ENCODE assay signal across 8 cellular contexts in genomic region chr1:119647734-119648619, GRCh38. TPM values are rescaled to one million over a fixed set of nuclear protein-coding genes. Genes with fewer than 3 reads are reported as not detected.
DNase-seq lines count a peak whose midpoint lies in the region; ATAC-seq, FAIRE-seq and TF ChIP-seq lines count a peak whose summit lies in the region.

ZNF697 (minus strand) TSS chr1:119648266; CDS start chr1:119626100, 22,166 bp downstream.

- no peaks in the 10 kb centered on the region for H3K9me3 Mint-ChIP-seq in activated T-helper 2 cell treated with anti-CD3 and anti-CD28 coated beads, Interferon-gamma antibody, Interleukin-2, Interleukin-4, amounts not matched to agents 10 μg/mL and 5 μg/mL and 100 μg/mL, durations not matched to agents 14 hours and 24 hours and 36 hours

- peak; percentile 87 for DNase-seq in DMS 273 treated with DMSO at 0.1 percent for 48 hours (lab: John Stamatoyannopoulos, UW)
- peak; percentile 98 for DNase-seq in HK-2 (ENCODE audit: unreplicated experiment)
- DNase-seq in NCI-H774 (lab: John Stamatoyannopoulos, UW), result peak; percentile 90
- peak; percentile 50 for DNase-seq in activated T-helper 2 cell treated with anti-CD3 and anti-CD28 coated beads, Interferon-gamma antibody, Interleukin-2, Interleukin-4, amounts not matched to agents 10 μg/mL and 5 μg/mL and 100 μg/mL, durations not matched to agents 14 hours and 24 hours and 36 hours (ENCODE audit: low spot score)
- peak; percentile 95 to 96 for DNase-seq in frontal cortex (ENCODE audit: low spot score in 2 of 2)
- DNase-seq in tibial artery, result peak; percentile 97 to 98

- no peaks in the 10 kb centered on the region for H4K20me1 ChIP-seq in neural cell (ENCODE audit: insufficient read depth)

- peak within 1 kb of the TSS; percentile 90 for H3K4me3 ChIP-seq in neural cell (ENCODE audit: low read length)
- H3K4me3 ChIP-seq in tibial artery, result peak within 1 kb of the TSS; percentile 79 to 98

- peaks cover 38% of the 10 kb centered on the region for H3K79me2 ChIP-seq in neural cell (replicated peaks; ENCODE audit: insufficient read depth, low read length)

- H3K9me3 ChIP-seq in neural cell (ENCODE audit: low read length) (no peaks in the 10 kb centered on the region), tibial artery (no peaks in the 10 kb centered on the region)

- peak; percentile 12 for TF ChIP-seq RAD21 in neural cell (conservative IDR thresholded peaks at IDR 0.05)

- peak within 1 kb of the TSS; percentile 69 for H3K27ac Mint-ChIP-seq in activated T-helper 2 cell treated with anti-CD3 and anti-CD28 coated beads, Interferon-gamma antibody, Interleukin-2, Interleukin-4, amounts not matched to agents 10 μg/mL and 5 μg/mL and 100 μg/mL, durations not matched to agents 14 hours and 24 hours and 36 hours

- H2AFZ ChIP-seq in neural cell (ENCODE audit: low read depth, low read length), result peak within 1 kb of the TSS; percentile 87

- H3K4me2 ChIP-seq in neural cell (ENCODE audit: low read length), result peak within 1 kb of the TSS; percentile 46

- intact Hi-C loops in activated T-helper 2 cell treated with anti-CD3 and anti-CD28 coated beads, Interferon-gamma antibody, Interleukin-2, Interleukin-4, amounts not matched to agents 10 μg/mL and 5 μg/mL and 100 μg/mL, durations not matched to agents 14 hours and 24 hours and 36 hours (cut with micrococcal nuclease), result loop anchor here (1.0 to 5.0 kb wide), 3 partner anchors 8 to 64 kb away; partner anchors contain the start of gene PHGDH
- intact Hi-C loops in tibial artery (cut with DNase I; ENCODE audit: low total_unique reads), result loop anchor here (2.0 kb wide), 1 partner anchor 15 kb away; no protein-coding TSS in a partner anchor

- H3K27me3 Mint-ChIP-seq in activated T-helper 2 cell treated with anti-CD3 and anti-CD28 coated beads, Interferon-gamma antibody, Interleukin-2, Interleukin-4, amounts not matched to agents 10 μg/mL and 5 μg/mL and 100 μg/mL, durations not matched to agents 14 hours and 24 hours and 36 hours (ENCODE audit: low read depth), result peaks cover 21% of the 10 kb centered on the region

- H3K9me2 ChIP-seq in neural cell (ENCODE audit: insufficient read depth, low read length), result no peaks in the 10 kb centered on the region

- no peaks in the 10 kb centered on the region for H3F3A ChIP-seq in neural cell (ENCODE audit: insufficient read depth, low read length, poor library complexity, severe bottlenecking)

- no peak for TF ChIP-seq EP300 in neural cell (conservative IDR thresholded peaks at IDR 0.05; ENCODE audit: poor library complexity, severe bottlenecking)

- H3K36me3 ChIP-seq in neural cell (ENCODE audit: insufficient read depth, low read length) (no peaks in the 10 kb centered on the region), tibial artery (no peaks in the 10 kb centered on the region)

- H3K9ac ChIP-seq in neural cell (ENCODE audit: low read length), result peak within 1 kb of the TSS; percentile 93

- H3K4me3 Mint-ChIP-seq in activated T-helper 2 cell treated with anti-CD3 and anti-CD28 coated beads, Interferon-gamma antibody, Interleukin-2, Interleukin-4, amounts not matched to agents 10 μg/mL and 5 μg/mL and 100 μg/mL, durations not matched to agents 14 hours and 24 hours and 36 hours (ENCODE audit: low read depth), result peak within 1 kb of the TSS; percentile 92

- H3K27me3 ChIP-seq in neural cell (ENCODE audit: insufficient read depth, low read depth, low read length), result no peaks in the 10 kb centered on the region
- no peaks in the 10 kb centered on the region for H3K27me3 ChIP-seq in tibial artery

- peak; percentile 79 for TF ChIP-seq CTCF in neural cell (IDR thresholded peaks at IDR 0.05; ENCODE audit: poor library complexity, severe bottlenecking)
- TF ChIP-seq CTCF in tibial artery (IDR thresholded peaks at IDR 0.05), result peak in 1 of 2 experiments; percentile 40

- ATAC-seq in GM19467 (IDR thresholded peaks at IDR 0.05; ENCODE audit: unreplicated experiment), result peak; percentile 73

- H3K27ac ChIP-seq in neural cell (ENCODE audit: low read length), result peak within 1 kb of the TSS; percentile 95
- H3K27ac ChIP-seq in tibial artery, result peak within 1 kb of the TSS; percentile 81 to 89

- FAIRE-seq in frontal cortex (lab: Jason Lieb, UNC), result no peak

- peaks cover 0 to 13% (median 7%) of the 10 kb centered on the region in 4 donors for H3K4me1 ChIP-seq in tibial artery

- H3K36me3 Mint-ChIP-seq in activated T-helper 2 cell treated with anti-CD3 and anti-CD28 coated beads, Interferon-gamma antibody, Interleukin-2, Interleukin-4, amounts not matched to agents 10 μg/mL and 5 μg/mL and 100 μg/mL, durations not matched to agents 14 hours and 24 hours and 36 hours (ENCODE audit: low read depth), result peaks cover 22% of the 10 kb centered on the region

- peaks cover 56% of the 10 kb centered on the region for H3K4me1 Mint-ChIP-seq in activated T-helper 2 cell treated with anti-CD3 and anti-CD28 coated beads, Interferon-gamma antibody, Interleukin-2, Interleukin-4, amounts not matched to agents 10 μg/mL and 5 μg/mL and 100 μg/mL, durations not matched to agents 14 hours and 24 hours and 36 hours (ENCODE audit: low read depth)

TF ChIP-seq in neural cell, 6 proteins besides CTCF, POLR2A, EP300 and RAD21:
- TF ChIP-seq SMC3 (conservative IDR thresholded peaks at IDR 0.05; ENCODE audit: poor library complexity) (peak; percentile 39), EZH2 (IDR thresholded peaks at IDR 0.05; ENCODE audit: borderline replicate concordance, insufficient read depth, low read length, poor library complexity, severe bottlenecking) (no peak), TAF1 (IDR thresholded peaks at IDR 0.05; ENCODE audit: low read depth) (peak; percentile 49), REST (IDR thresholded peaks at IDR 0.05; ENCODE audit: borderline replicate concordance) (peak; percentile 10), MXI1 (conservative IDR thresholded peaks at IDR 0.05; ENCODE audit: poor library complexity, severe bottlenecking) (peak; percentile 74), POLR2AphosphoS5 (IDR thresholded peaks at IDR 0.05) (peak; percentile 59)
TF ChIP-seq in neural cell: peak in this region for 5.

RNA-seq across cellular contexts. Expression of gene ZNF697, which starts in this region (rescaled TPM):
- 12.6 and 13.0 TPM in 2 replicates for total RNA-seq in activated T-helper 2 cell treated with anti-CD3 and anti-CD28 coated beads, Interferon-gamma antibody, Interleukin-2, Interleukin-4, amounts not matched to agents 10 μg/mL and 5 μg/mL and 100 μg/mL, durations not matched to agents 14 hours and 24 hours and 36 hours
- total RNA-seq in frontal cortex, result 31.4 TPM
- 61.8 and 69.6 TPM in 2 replicates for polyA plus RNA-seq in neural cell
- polyA minus RNA-seq in neural cell, result 121 and 125 TPM in 2 replicates

Comparison
In these comparisons a context has a peak if more than half of its experiments do, and no peak if none do; other contexts are left out.
1. Peak in every context shown above with its lines: DNase-seq, ATAC-seq, H3K4me3 ChIP-seq and H3K27ac ChIP-seq.